9 cellular contexts compared by ENCODE assay signal in the genomic region with DNA sequence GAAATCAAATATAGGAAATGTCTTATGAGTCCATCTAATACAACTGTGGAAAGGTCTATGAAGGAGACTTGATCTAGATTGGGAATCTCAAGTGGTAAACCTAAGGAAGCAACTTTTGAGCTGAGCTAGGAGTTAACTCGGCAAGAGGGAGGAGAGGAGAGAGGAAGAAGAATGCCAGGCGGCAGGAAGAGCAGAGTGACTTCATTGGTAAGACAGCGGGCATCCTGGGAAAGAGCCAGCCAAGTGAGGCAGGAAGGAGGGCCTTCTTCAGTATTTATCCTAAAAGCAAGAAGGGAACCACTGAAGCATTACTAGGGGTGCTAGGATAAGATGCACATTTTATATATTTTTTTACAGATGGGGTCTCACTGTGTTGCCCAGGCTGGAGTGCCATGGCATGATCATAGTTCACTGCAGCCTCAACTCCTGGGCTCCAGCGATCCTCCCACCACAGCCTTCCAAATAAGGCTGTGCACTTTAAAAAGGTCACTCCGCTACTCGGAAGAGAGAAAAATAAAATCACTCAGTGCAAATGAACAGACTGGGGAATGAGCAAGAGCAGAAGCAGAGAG. TPM values are rescaled to one million over a fixed set of nuclear protein-coding genes. Genes with fewer than 3 reads are reported as not detected.
DNase-seq lines count a peak whose midpoint lies in the region; ATAC-seq and TF ChIP-seq lines count a peak whose summit lies in the region.
"Had no signal": no experiment of that assay in that cellular context is flagged by ENCODE, and none has a peak within 500 bp of the region (broad histone marks: within the 10 kb centered on the region; RNA-seq: fewer than 3 reads in every experiment).

No MANE protein-coding gene starts in this region.

- H3K9ac ChIP-seq in Karpas-422 (ENCODE audit: low read length), result peak overlapping the region; percentile 100

- peaks cover 56% of the 10 kb centered on the region for H3K79me2 ChIP-seq in Karpas-422 (ENCODE audit: low read length)

- peaks cover 4% of the 10 kb centered on the region for H3K27me3 Mint-ChIP-seq in CD4-positive, CD25-positive, alpha-beta regulatory T cell
- peaks cover 7% of the 10 kb centered on the region for H3K27me3 Mint-ChIP-seq in neural crest cell (ENCODE audit: low read depth)

- H4K20me1 ChIP-seq in Karpas-422 (ENCODE audit: insufficient read depth, low read depth, low read length), result peaks cover 18% of the 10 kb centered on the region

- peaks cover 19 to 44% (median 33%) of the 10 kb centered on the region in 4 donors for H3K4me1 Mint-ChIP-seq in CD4-positive, CD25-positive, alpha-beta regulatory T cell
- H3K4me1 Mint-ChIP-seq in neural crest cell, result peaks cover 21% of the 10 kb centered on the region

- H3K27me3 ChIP-seq in CD4-positive, CD25-positive, alpha-beta regulatory T cell (ENCODE audit: control insufficient read depth, insufficient read depth, low read length), result no peaks in the 10 kb centered on the region
- no peaks in the 10 kb centered on the region for H3K27me3 ChIP-seq in Karpas-422 (ENCODE audit: low read length)

- H3K36me3 Mint-ChIP-seq in CD4-positive, CD25-positive, alpha-beta regulatory T cell, result peaks cover 12% of the 10 kb centered on the region
- peaks cover 5% of the 10 kb centered on the region for H3K36me3 Mint-ChIP-seq in neural crest cell (ENCODE audit: low read depth)

- H3K9me3 ChIP-seq in CD4-positive, CD25-positive, alpha-beta regulatory T cell (ENCODE audit: control insufficient read depth in 2 of 2, low read length in 2 of 2), result no peaks in the 10 kb centered on the region
- H3K9me3 ChIP-seq in Karpas-422 (ENCODE audit: low read length), result no peaks in the 10 kb centered on the region

- peaks cover 22% of the 10 kb centered on the region for H3K4me1 ChIP-seq in CD4-positive, CD25-positive, alpha-beta regulatory T cell (ENCODE audit: control insufficient read depth, insufficient read depth, low read length, poor library complexity, severe bottlenecking)
- H3K4me1 ChIP-seq in Karpas-422 (ENCODE audit: low read length), result peaks cover 28% of the 10 kb centered on the region

- H3K4me3 Mint-ChIP-seq in CD4-positive, CD25-positive, alpha-beta regulatory T cell, result peak overlapping the region; percentile 91 to 100 (median 95)
- H3K4me3 Mint-ChIP-seq in neural crest cell, result peak overlapping the region; percentile 94

- H3K27ac ChIP-seq in CD4-positive, CD25-positive, alpha-beta regulatory T cell (ENCODE audit: insufficient read depth, low read length, poor library complexity, severe bottlenecking), result peak overlapping the region; percentile 99
- H3K27ac ChIP-seq in Karpas-422 (ENCODE audit: low read length), result no peak overlapping the region

- DNase-seq in CD4-positive, CD25-positive, alpha-beta regulatory T cell, result no peak
- DNase-seq in Karpas-422 (no peak), dermis blood vessel endothelial cell (peak; percentile 23), neural crest cell (ENCODE audit: low read depth, low spot score) (no peak), NCI-H1436 treated with DMSO at 0.1 percent for 48 hours (lab: John Stamatoyannopoulos, UW) (no peak), cortex of kidney (lab: John Stamatoyannopoulos, UW) (no peak), NCI-H2227 (lab: John Stamatoyannopoulos, UW; ENCODE audit: unreplicated experiment) (no peak)

- no peaks in the 10 kb centered on the region for H3K9me3 Mint-ChIP-seq in CD4-positive, CD25-positive, alpha-beta regulatory T cell
- H3K9me3 Mint-ChIP-seq in neural crest cell, result no peaks in the 10 kb centered on the region

- H3K4me2 ChIP-seq in Karpas-422 (ENCODE audit: low read depth, low read length, poor library complexity, severe bottlenecking), result peak overlapping the region; percentile 82

- peak overlapping the region; percentile 88 for H3K4me3 ChIP-seq in CD4-positive, CD25-positive, alpha-beta regulatory T cell (ENCODE audit: low read depth, low read length)
- peak overlapping the region; percentile 85 for H3K4me3 ChIP-seq in Karpas-422 (ENCODE audit: low read length)

- peaks cover 28% of the 10 kb centered on the region for H3K36me3 ChIP-seq in CD4-positive, CD25-positive, alpha-beta regulatory T cell (ENCODE audit: control insufficient read depth, insufficient read depth, low read length)
- H3K36me3 ChIP-seq in Karpas-422 (ENCODE audit: insufficient read depth, low read length), result peaks cover 25% of the 10 kb centered on the region; the same call in 1 of the 2 replicates

- peak overlapping the region; percentile 14 to 96 (median 83) for H3K27ac Mint-ChIP-seq in CD4-positive, CD25-positive, alpha-beta regulatory T cell
- H3K27ac Mint-ChIP-seq in neural crest cell (ENCODE audit: unreplicated experiment), result peak overlapping the region; percentile 59

- no peak for ATAC-seq in CD4-positive, CD25-positive, alpha-beta regulatory T cell (ENCODE audit: low read depth in 2 of 2)
- ATAC-seq in HG03139 (IDR thresholded peaks at IDR 0.05; ENCODE audit: unreplicated experiment), result no peak
- ATAC-seq: activated CD4-positive, CD25-positive, alpha-beta regulatory T cell treated with anti-CD3 and anti-CD28 coated beads, Interleukin-2, amount 50 U/mL, for 24 hours had no signal

- no peaks in the 10 kb centered on the region for H3K9me2 ChIP-seq in Karpas-422 (replicated peaks; ENCODE audit: insufficient read depth, low read length)

- no peak overlapping the region for H2AFZ ChIP-seq in Karpas-422 (ENCODE audit: low read length)

- TF ChIP-seq CTCF in neural crest cell (conservative IDR thresholded peaks at IDR 0.05), result no peak

RNA-seq across cellular contexts. Expression of a gene that starts 2.0 kb away (rescaled TPM):
- total RNA-seq in CD4-positive, CD25-positive, alpha-beta regulatory T cell, result 126 TPM
- 100 to 1,000 TPM in 1 of 4 donors, 10 to 100 TPM in 3; 78.9 to 105 (median 89.7) TPM for polyA plus RNA-seq in CD4-positive, CD25-positive, alpha-beta regulatory T cell
- 37.2 and 50.9 TPM in 2 replicates for total RNA-seq in Karpas-422 (2014; rRNA removed; shearing (Covaris generic); ENCODE audit: low replicate concordance)
- 18.5 and 32.2 TPM in 2 replicates for total RNA-seq in dermis blood vessel endothelial cell
- 49.9 and 51.6 TPM in 2 replicates for total RNA-seq in neural crest cell

RNA-seq across cellular contexts. Expression of a gene that starts 22.9 kb away (rescaled TPM):
- total RNA-seq in CD4-positive, CD25-positive, alpha-beta regulatory T cell, result 12.2 TPM
- 10 to 100 TPM; 24.1 to 32.5 (median 28.1) TPM for polyA plus RNA-seq in CD4-positive, CD25-positive, alpha-beta regulatory T cell
- 27.5 and 43.4 TPM in 2 replicates for total RNA-seq in Karpas-422 (2014; rRNA removed; shearing (Covaris generic); ENCODE audit: low replicate concordance)
- total RNA-seq in dermis blood vessel endothelial cell (55.0 and 68.1 TPM in 2 replicates), neural crest cell (42.8 and 45.6 TPM in 2 replicates)

RNA-seq across cellular contexts. Expression of a gene that starts 33.4 kb away (rescaled TPM):
- 61.8 TPM for total RNA-seq in CD4-positive, CD25-positive, alpha-beta regulatory T cell
- polyA plus RNA-seq in CD4-positive, CD25-positive, alpha-beta regulatory T cell, result 10 to 100 TPM; 13.0 to 14.4 (median 13.8) TPM
- total RNA-seq in Karpas-422 (2014; rRNA removed; shearing (Covaris generic); ENCODE audit: low replicate concordance), result 49.0 and 51.2 TPM in 2 replicates
- total RNA-seq in dermis blood vessel endothelial cell, result 55.1 and 72.5 TPM in 2 replicates
- total RNA-seq in neural crest cell, result 134 and 135 TPM in 2 replicates
